In genomic region chr16:68750243-68750642, GRCh38 we compare ENCODE assay signal across 1 cellular context.
TF ChIP-seq lines count a peak whose summit lies in the region.

No MANE protein-coding gene starts in this region.

TF ChIP-seq in WTC11, 78 proteins besides CTCF, POLR2A, EP300 and RAD21 (continued from another document):
- TF ChIP-seq TEAD4 (CRISPR knock-in tag; IDR thresholded peaks at IDR 0.05) (no peak), ZNF396 (CRISPR knock-in tag; IDR thresholded peaks at IDR 0.05; ENCODE audit: borderline replicate concordance) (no peak), HMGA2 (CRISPR knock-in tag; IDR thresholded peaks at IDR 0.05) (no peak), FOXP4 (CRISPR knock-in tag; IDR thresholded peaks at IDR 0.05) (no peak)
